Comparison of ENCODE assay signal across 25 cellular contexts in genomic region chr10:56346845-56347415, GRCh38. TPM values are rescaled to one million over a fixed set of nuclear protein-coding genes. Genes with fewer than 3 reads are reported as not detected.
DNase-seq lines count a peak whose midpoint lies in the region; ATAC-seq, FAIRE-seq and TF ChIP-seq lines count a peak whose summit lies in the region.
"Had no signal": no experiment of that assay in that cellular context is flagged by ENCODE, and none has a peak within 500 bp of the region (broad histone marks: within the 10 kb centered on the region; RNA-seq: fewer than 3 reads in every experiment).

No MANE protein-coding gene starts in this region.

- POLR2A ChIA-PET in SK-N-SH (lab: Yijun Ruan, JAX): no interaction called here
- POLR2A ChIA-PET in RWPE1 (lab: Yijun Ruan, JAX; ENCODE audit: low non-redundant PET): no interaction called here

- no peaks in the 10 kb centered on the region for H3K9me3 ChIP-seq in SK-N-SH
- H3K9me3 ChIP-seq: neutrophil, stomach, tibial nerve had no signal

- H3K4me1 ChIP-seq in SK-N-SH (ENCODE audit: control insufficient read depth in 1 of 2, insufficient read depth in 2 of 2, low read depth in 1 of 2, low read length in 1 of 2): no peaks in the 10 kb centered on the region
- H3K4me1 ChIP-seq: stomach, tibial nerve had no signal

- no peaks in the 10 kb centered on the region for H3F3A ChIP-seq in SK-N-SH (replicated peaks; ENCODE audit: insufficient read depth)

- no peaks in the 10 kb centered on the region for H3K79me2 ChIP-seq in SK-N-SH (ENCODE audit: insufficient read depth)

- no peak overlapping the region for H3K9ac ChIP-seq in SK-N-SH

- H2AFZ ChIP-seq in SK-N-SH (ENCODE audit: low read depth): no peak overlapping the region

- DNase-seq in SK-N-SH (no peak), RWPE1 (ENCODE audit: low spot score) (peak; percentile 19), epithelial cell of prostate (ENCODE audit: low read depth, low spot score) (peak; percentile 29), NCI-H774 (lab: John Stamatoyannopoulos, UW) (no peak), brain microvascular endothelial cell (no peak), D721Med (ENCODE audit: insufficient read length, low spot score) (no peak)
- DNase-seq: 8988T; activated CD4-positive, alpha-beta T cell treated with anti-CD3 and anti-CD28 coated beads for 48 hours; activated CD8-positive, alpha-beta memory T cell treated with anti-CD3 and anti-CD28 coated beads, Interleukin-2, amount 10 ng/mL, durations not matched to agents 7 days and 5 days; activated naive CD4-positive, alpha-beta T cell treated with anti-CD3 and anti-CD28 coated beads for 36 hours; activated T-cell treated with anti-CD3 and anti-CD28 coated beads, Interleukin-2, amount 50 U/mL, for 72 hours; DMS79; dorsolateral prefrontal cortex; head of caudate nucleus; NCI-H2171; NCI-H510A treated with DMSO at 0.1 percent for 48 hours; RPMI8226; stomach had no signal

- H4K20me1 ChIP-seq in SK-N-SH (ENCODE audit: insufficient read depth): no peaks in the 10 kb centered on the region

- CTCF ChIA-PET in SK-N-SH (lab: Yijun Ruan, JAX): no interaction called here
- CTCF ChIA-PET in RWPE1 (lab: Yijun Ruan, JAX): no interaction called here

- no peak for TF ChIP-seq EP300 in SK-N-SH (IDR thresholded peaks at IDR 0.05; ENCODE audit: borderline replicate concordance in 1 of 2, low read depth in 1 of 2, low read length in 1 of 2)

- no peaks in the 10 kb centered on the region for H3K27me3 ChIP-seq in SK-N-SH (ENCODE audit: insufficient read depth)
- H3K27me3 ChIP-seq in brain microvascular endothelial cell (replicated peaks): no peaks in the 10 kb centered on the region
- H3K27me3 ChIP-seq: dorsolateral prefrontal cortex, neutrophil, stomach, tibial nerve had no signal

- H3K4me3 ChIP-seq in SK-N-SH (ENCODE audit: low read depth in 2 of 2, low read length in 1 of 2) (no peak overlapping the region), brain microvascular endothelial cell (ENCODE audit: low read depth, low read length) (no peak overlapping the region)
- H3K4me3 ChIP-seq: dorsolateral prefrontal cortex, GM12878, K562, stomach, tibial nerve had no signal

- H3K36me3 ChIP-seq in SK-N-SH (replicated peaks in 1 of 2; ENCODE audit: control insufficient read depth in 1 of 2, insufficient read depth in 2 of 2, low read length in 1 of 2) (no peaks in the 10 kb centered on the region), brain microvascular endothelial cell (replicated peaks) (no peaks in the 10 kb centered on the region)
- H3K36me3 ChIP-seq: neutrophil, stomach, tibial nerve had no signal

- no peak for FAIRE-seq in D721Med (lab: Jason Lieb, UNC)
- FAIRE-seq: GM12878, GM19239, K562 had no signal

- ATAC-seq in SK-N-SH treated with all-trans-retinoic acid at 6 μM for 48 hours (no peak), GM18511 (IDR thresholded peaks at IDR 0.05; ENCODE audit: unreplicated experiment) (no peak)
- ATAC-seq: activated CD8-positive, alpha-beta memory T cell treated with anti-CD3 and anti-CD28 coated beads, Interleukin-2, amount 10 ng/mL, durations not matched to agents 7 days and 5 days; activated T-cell treated with anti-CD3 and anti-CD28 coated beads, Interleukin-2, amount 50 U/mL, for 72 hours; GM12878; K562 had no signal

- no peak overlapping the region for H3K4me2 ChIP-seq in SK-N-SH

- in situ Hi-C loops in brain microvascular endothelial cell (cut with HindIII; ENCODE audit: low pct_ligation_motif_present, low sequenced_read_pairs): no loop called here

- H3K9me2 ChIP-seq in SK-N-SH: no peaks in the 10 kb centered on the region

- H3K27ac ChIP-seq in SK-N-SH (ENCODE audit: low read depth in 2 of 2, low read length in 1 of 2): no peak overlapping the region
- H3K27ac ChIP-seq in RWPE1: no peak overlapping the region
- peak overlapping the region; percentile 26 for H3K27ac ChIP-seq in epithelial cell of prostate
- no peak overlapping the region for H3K27ac ChIP-seq in brain microvascular endothelial cell
- H3K27ac ChIP-seq: dorsolateral prefrontal cortex, neutrophil, stomach, tibial nerve had no signal

- no peak for TF ChIP-seq CTCF in SK-N-SH (IDR thresholded peaks at IDR 0.05)
- no peak for TF ChIP-seq CTCF in RWPE1 (conservative IDR thresholded peaks at IDR 0.05; ENCODE audit: low read depth)
- no peak for TF ChIP-seq CTCF in brain microvascular endothelial cell (IDR thresholded peaks at IDR 0.05; ENCODE audit: low read depth, low read length, missing control alignments)
- TF ChIP-seq CTCF in D721Med (IDR thresholded peaks at IDR 0.05; ENCODE audit: insufficient read depth, missing control alignments): no peak

- no peak for TF ChIP-seq RAD21 in SK-N-SH (IDR thresholded peaks at IDR 0.05; ENCODE audit: low read length)

TF ChIP-seq in SK-N-SH, 30 proteins besides CTCF, POLR2A, EP300 and RAD21:
- TF ChIP-seq, protein P1, sequence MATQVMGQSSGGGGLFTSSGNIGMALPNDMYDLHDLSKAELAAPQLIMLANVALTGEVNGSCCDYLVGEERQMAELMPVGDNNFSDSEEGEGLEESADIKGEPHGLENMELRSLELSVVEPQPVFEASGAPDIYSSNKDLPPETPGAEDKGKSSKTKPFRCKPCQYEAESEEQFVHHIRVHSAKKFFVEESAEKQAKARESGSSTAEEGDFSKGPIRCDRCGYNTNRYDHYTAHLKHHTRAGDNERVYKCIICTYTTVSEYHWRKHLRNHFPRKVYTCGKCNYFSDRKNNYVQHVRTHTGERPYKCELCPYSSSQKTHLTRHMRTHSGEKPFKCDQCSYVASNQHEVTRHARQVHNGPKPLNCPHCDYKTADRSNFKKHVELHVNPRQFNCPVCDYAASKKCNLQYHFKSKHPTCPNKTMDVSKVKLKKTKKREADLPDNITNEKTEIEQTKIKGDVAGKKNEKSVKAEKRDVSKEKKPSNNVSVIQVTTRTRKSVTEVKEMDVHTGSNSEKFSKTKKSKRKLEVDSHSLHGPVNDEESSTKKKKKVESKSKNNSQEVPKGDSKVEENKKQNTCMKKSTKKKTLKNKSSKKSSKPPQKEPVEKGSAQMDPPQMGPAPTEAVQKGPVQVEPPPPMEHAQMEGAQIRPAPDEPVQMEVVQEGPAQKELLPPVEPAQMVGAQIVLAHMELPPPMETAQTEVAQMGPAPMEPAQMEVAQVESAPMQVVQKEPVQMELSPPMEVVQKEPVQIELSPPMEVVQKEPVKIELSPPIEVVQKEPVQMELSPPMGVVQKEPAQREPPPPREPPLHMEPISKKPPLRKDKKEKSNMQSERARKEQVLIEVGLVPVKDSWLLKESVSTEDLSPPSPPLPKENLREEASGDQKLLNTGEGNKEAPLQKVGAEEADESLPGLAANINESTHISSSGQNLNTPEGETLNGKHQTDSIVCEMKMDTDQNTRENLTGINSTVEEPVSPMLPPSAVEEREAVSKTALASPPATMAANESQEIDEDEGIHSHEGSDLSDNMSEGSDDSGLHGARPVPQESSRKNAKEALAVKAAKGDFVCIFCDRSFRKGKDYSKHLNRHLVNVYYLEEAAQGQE (IDR thresholded peaks at IDR 0.05; ENCODE audit: low read depth, low read length): no peak
- 0 out of 2 replicates have a peak, but pooled peaks have one; percentile 1 for TF ChIP-seq FOSL2 (IDR thresholded peaks at IDR 0.05; ENCODE audit: borderline replicate concordance, low read depth)

TF ChIP-seq in SK-N-SH treated with all-trans-retinoic acid at 6 μM for 48 hours, 23 proteins besides CTCF, POLR2A, EP300 and RAD21 (continues in another document):
- TF ChIP-seq GLIS3 (CRISPR knock-in tag; IDR thresholded peaks at IDR 0.05) (no peak), ISL1 (CRISPR knock-in tag; IDR thresholded peaks at IDR 0.05) (no peak), PPARA (CRISPR knock-in tag; IDR thresholded peaks at IDR 0.05; ENCODE audit: borderline replicate concordance) (no peak), ZC3H10 (CRISPR knock-in tag; IDR thresholded peaks at IDR 0.05) (no peak), SNAI2 (CRISPR knock-in tag; IDR thresholded peaks at IDR 0.05) (no peak), TOX (CRISPR knock-in tag; IDR thresholded peaks at IDR 0.05; ENCODE audit: borderline replicate concordance) (no peak), ESRRG (CRISPR knock-in tag; IDR thresholded peaks at IDR 0.05) (no peak), ZNF565 (CRISPR knock-in tag; conservative IDR thresholded peaks at IDR 0.05; ENCODE audit: low read depth) (no peak), ZNF8 (CRISPR knock-in tag; IDR thresholded peaks at IDR 0.05) (no peak), TCF4 (CRISPR knock-in tag; IDR thresholded peaks at IDR 0.05; ENCODE audit: borderline replicate concordance) (no peak), PATZ1 (CRISPR knock-in tag; IDR thresholded peaks at IDR 0.05; ENCODE audit: borderline replicate concordance) (no peak), ZFP30 (CRISPR knock-in tag; IDR thresholded peaks at IDR 0.05) (no peak), ARNTL (CRISPR knock-in tag; IDR thresholded peaks at IDR 0.05; ENCODE audit: borderline replicate concordance, low read depth) (no peak)

RNA-seq across cellular contexts. Expression of gene ZWINT, which starts 14.1 kb away (rescaled TPM):
- polyA plus RNA-seq in SK-N-SH (2012; rRNA removed): 43.4 and 49.3 TPM in 2 replicates
- polyA plus RNA-seq in SK-N-SH (2012; cell fraction: cytosol; rRNA removed): 34.5 and 39.6 TPM in 2 replicates
- 50.9 and 65.0 TPM in 2 replicates for polyA plus RNA-seq in SK-N-SH (2012; cell fraction: nucleus; rRNA removed)

Comparison
In these comparisons a context has a peak if more than half of its experiments do, and no peak if none do; other contexts are left out.
1. DNase-seq: peak in RWPE1 (single experiment) and epithelial cell of prostate (single experiment); none in SK-N-SH (single experiment), NCI-H774 (single experiment), brain microvascular endothelial cell (single experiment) and D721Med (single experiment).